17 cellular contexts compared by ENCODE assay signal in genomic region chr5:169812786-169813185, GRCh38.
A peak's percentile ranks its signal among the peaks of the same experiment; 100 is the strongest.
DNase-seq lines count a peak whose midpoint lies in the region; ATAC-seq lines count a peak whose summit lies in the region.
"Had no signal": no experiment of that assay in that cellular context is flagged by ENCODE, and none has a peak within 500 bp of the region (broad histone marks: within the 10 kb centered on the region; RNA-seq: fewer than 3 reads in every experiment).

No MANE protein-coding gene starts in this region.

- no peak overlapping the region for H3K4me3 ChIP-seq in H7 (ENCODE audit: insufficient read depth, low read depth, low read length)
- H3K4me3 ChIP-seq: SK-N-MC had no signal

- H3K36me3 Mint-ChIP-seq in activated naive CD4-positive, alpha-beta T cell treated with anti-CD3 and anti-CD28 coated beads, Interleukin-2, amount 50 U/mL, for 72 hours: peaks cover 32 to 47% of the 10 kb centered on the region in 2 donors

- no peak for ATAC-seq in activated naive CD4-positive, alpha-beta T cell treated with anti-CD3 and anti-CD28 coated beads, Interleukin-2, amount 50 U/mL, for 72 hours
- no peak for ATAC-seq in GM18909 (IDR thresholded peaks at IDR 0.05; ENCODE audit: poor library complexity, unreplicated experiment)
- ATAC-seq: Panc1 had no signal

- no peak overlapping the region for H3K27ac Mint-ChIP-seq in activated naive CD4-positive, alpha-beta T cell treated with anti-CD3 and anti-CD28 coated beads, Interleukin-2, amount 50 U/mL, for 72 hours

- H3K27me3 ChIP-seq in H7 (ENCODE audit: control insufficient read depth, insufficient read depth, low read length): no peaks in the 10 kb centered on the region

- no peaks in the 10 kb centered on the region for H3K9me3 Mint-ChIP-seq in activated naive CD4-positive, alpha-beta T cell treated with anti-CD3 and anti-CD28 coated beads, Interleukin-2, amount 50 U/mL, for 72 hours
- H3K9me3 Mint-ChIP-seq: CD4-positive, alpha-beta memory T cell had no signal

- DNase-seq in DMS 273 (lab: John Stamatoyannopoulos, UW; ENCODE audit: unreplicated experiment) (peak; percentile 94), H7 (peak; percentile 36), NCI-H774 (lab: John Stamatoyannopoulos, UW) (peak; percentile 53), iPS-NIHi7 (ENCODE audit: extremely low spot score) (peak; percentile 38)
- DNase-seq in effector CD8-positive, alpha-beta T cell (lab: John Stamatoyannopoulos, UW): no peak
- DNase-seq in activated naive CD4-positive, alpha-beta T cell treated with anti-CD3 and anti-CD28 coated beads, Interleukin-2, amount 50 U/mL, for 72 hours (ENCODE audit: low spot score in 2 of 2): no peak
- DNase-seq: CD4-positive, alpha-beta memory T cell; GF-D8; KBM-7; NCI-H1436; NCI-H2081 treated with DMSO at 0.1 percent for 48 hours; NCI-H2227 treated with DMSO at 0.1 percent for 48 hours; NCI-H526 treated with DMSO at 0.1 percent for 48 hours; Right ventricle myocardium superior had no signal

- no peaks in the 10 kb centered on the region for H3K36me3 ChIP-seq in H7 (replicated peaks; ENCODE audit: control insufficient read depth, insufficient read depth, low read length)

Comparison
In these comparisons a context has a peak if more than half of its experiments do, and no peak if none do; other contexts are left out.
1. DNase-seq: peak in DMS 273 (single experiment), H7 (single experiment), NCI-H774 (single experiment) and iPS-NIHi7 (single experiment); none in effector CD8-positive, alpha-beta T cell (single experiment) and activated naive CD4-positive, alpha-beta T cell treated with anti-CD3 and anti-CD28 coated beads, Interleukin-2, amount 50 U/mL, for 72 hours (0 of 2).